Comparison of ENCODE assay signal across 21 cellular contexts in the genomic region with DNA sequence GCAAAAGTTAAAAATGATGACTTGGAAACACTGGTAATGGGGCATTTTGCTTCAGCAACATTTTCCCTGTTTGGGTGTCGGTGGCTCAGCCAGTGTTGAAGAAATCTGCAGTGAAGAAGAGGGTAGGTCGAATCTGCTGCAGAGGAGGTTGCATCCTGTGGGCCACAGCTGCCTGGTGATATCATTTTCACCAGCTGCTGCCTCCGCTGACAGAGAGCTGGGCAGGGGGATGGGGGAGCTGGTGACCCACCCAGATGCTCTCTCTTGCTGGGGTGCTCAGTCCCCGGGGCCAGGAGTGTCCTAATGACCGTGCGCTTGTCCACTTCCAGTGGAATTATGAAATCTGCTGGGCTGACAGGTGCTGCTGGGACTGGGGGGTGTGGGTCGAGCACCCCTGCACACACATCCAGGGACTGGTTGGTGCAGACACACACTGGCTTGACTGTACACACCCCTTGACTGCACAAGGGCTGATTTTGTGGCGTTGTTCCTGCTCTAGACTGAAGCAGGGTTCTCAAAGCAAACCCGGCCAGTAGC.
DNase-seq lines count a peak whose midpoint lies in the region; ATAC-seq, FAIRE-seq and TF ChIP-seq lines count a peak whose summit lies in the region.
"Had no signal": no experiment of that assay in that cellular context is flagged by ENCODE, and none has a peak within 500 bp of the region (broad histone marks: within the 10 kb centered on the region; RNA-seq: fewer than 3 reads in every experiment).

No MANE protein-coding gene starts in this region.

- H3K9me3 ChIP-seq in H1 (ENCODE audit: insufficient read depth in 2 of 2, low read depth in 1 of 2, low read length in 1 of 2) = peaks cover 0 to 2% of the 10 kb centered on the region in 2 experiments; a peak in 2 of 4 replicates
- peaks cover 0 to 3% of the 10 kb centered on the region in 2 donors for H3K9me3 ChIP-seq in neuronal stem cell (replicated peaks in 1 of 2; ENCODE audit: control insufficient read depth in 2 of 2, insufficient read depth in 1 of 2, low read depth in 1 of 2, low read length in 2 of 2)
- no peaks in the 10 kb centered on the region for H3K9me3 ChIP-seq in spleen
- H3K9me3 ChIP-seq: BE2C, MG63 had no signal

- H4K91ac ChIP-seq in H1 (replicated peaks; ENCODE audit: insufficient read length, low read length) = peak overlapping the region; percentile 40
- H4K91ac ChIP-seq in neuronal stem cell (ENCODE audit: low read depth, low read length, poor library complexity) = no peak overlapping the region

- H2AFZ ChIP-seq in GM23338 = peak overlapping the region; percentile 59; the same call in 1 of the 2 replicates
- no peak overlapping the region for H2AFZ ChIP-seq in H1 (ENCODE audit: low read length)
- H2AFZ ChIP-seq in neuronal stem cell (ENCODE audit: low read length) = peak overlapping the region; percentile 29
- H2AFZ ChIP-seq: PC-9 had no signal

- 81% methylated on average over 9 of the region's 9 CpGs; no CpG with 5 or more reads in 1 of the 2 experiments for whole genome bisulfite sequencing in H1 (ENCODE audit: extremely low coverage in 1 of 2, insufficient coverage in 1 of 2, insufficient read length in 1 of 2, insufficient replicate concordance in 2 of 2, low coverage in 1 of 2, low lambda C conversion rate in 2 of 2, missing lambda C conversion rate in 1 of 2), 2 experiments
- WGBS in neuronal stem cell (ENCODE audit: extremely low coverage in 2 of 2, insufficient read length in 2 of 2, insufficient replicate concordance in 1 of 2), 2 donors = no CpG with 5 or more reads among the region's 9 CpGs
- 72 to 79% (median 72%) methylated on average over 7 to 9 of the region's 9 CpGs for WGBS in spleen, 5 donors

- H3K4me2 ChIP-seq in GM23338 = no peak overlapping the region
- H3K4me2 ChIP-seq in H1 (ENCODE audit: insufficient read depth in 1 of 2, low read depth in 2 of 2, low read length in 2 of 2) = 0 out of 4 replicates have a peak overlapping the region, but pooled peaks of 1 of the 2 experiments have one; percentile 8
- H3K4me2 ChIP-seq in neuronal stem cell (ENCODE audit: insufficient read depth, low read length, poor library complexity, severe bottlenecking) = no peak overlapping the region
- H3K4me2 ChIP-seq: PC-9 had no signal

- no peak overlapping the region; the same call in 1 of the 2 replicates for H2BK15ac ChIP-seq in H1 (ENCODE audit: low read length)
- no peak overlapping the region for H2BK15ac ChIP-seq in neuronal stem cell (ENCODE audit: low read length)

- H3K79me1 ChIP-seq in H1 (ENCODE audit: low read depth, low read length) (no peaks in the 10 kb centered on the region), neuronal stem cell (ENCODE audit: low read depth, low read length) (no peaks in the 10 kb centered on the region)

- H3K4me3 ChIP-seq in GM23338 = no peak overlapping the region
- no peak overlapping the region for H3K4me3 ChIP-seq in H1 (ENCODE audit: extremely low read depth in 1 of 4, insufficient read depth in 2 of 4, low read depth in 3 of 4, low read length in 4 of 4)
- H3K4me3 ChIP-seq in neuronal stem cell (ENCODE audit: low read length in 2 of 2) = peak overlapping the region in 1 of 2 donors; percentile 66
- no peak overlapping the region for H3K4me3 ChIP-seq in spleen
- H3K4me3 ChIP-seq: MG63, PC-9 had no signal

- H3K9me3 Mint-ChIP-seq in GM23338 = no peaks in the 10 kb centered on the region

- no peaks in the 10 kb centered on the region for H3K27me3 Mint-ChIP-seq in GM23338 (ENCODE audit: insufficient read depth, low read depth, poor library complexity)
- H3K27me3 Mint-ChIP-seq: CD4-positive, CD25-positive, alpha-beta regulatory T cell had no signal

- H3K4me3 Mint-ChIP-seq in GM23338 = no peak overlapping the region
- H3K4me3 Mint-ChIP-seq: CD4-positive, CD25-positive, alpha-beta regulatory T cell had no signal

- intact Hi-C loops in spleen (cut with DNase I; ENCODE audit: low total_unique reads) = no loop called here

- TF ChIP-seq EP300 in H1 (IDR thresholded peaks at IDR 0.05; ENCODE audit: borderline replicate concordance in 1 of 2, low read depth in 2 of 2, low read length in 2 of 2) = no peak

- H3K27me3 ChIP-seq in GM23338 (ENCODE audit: insufficient read depth) (no peaks in the 10 kb centered on the region), H1 (replicated peaks in 1 of 4; ENCODE audit: control insufficient read depth in 3 of 4, extremely low read depth in 1 of 4, insufficient read depth in 3 of 4, low read length in 3 of 4) (no peaks in the 10 kb centered on the region), neuronal stem cell (ENCODE audit: control insufficient read depth in 3 of 3, insufficient read depth in 3 of 3, low read depth in 1 of 3, low read length in 3 of 3) (no peaks in the 10 kb centered on the region), spleen (replicated peaks in 1 of 7) (peaks cover 0 to 32% (median 0%) of the 10 kb centered on the region in 7 donors)

- no peak overlapping the region; the same call in 1 of the 2 replicates for H4K8ac ChIP-seq in H1 (ENCODE audit: extremely low read depth, insufficient read depth, low read length)
- no peak overlapping the region for H4K8ac ChIP-seq in neuronal stem cell (ENCODE audit: low read depth, low read length)

- H3K27ac Mint-ChIP-seq in GM23338 = no peak overlapping the region
- H3K27ac Mint-ChIP-seq: CD4-positive, CD25-positive, alpha-beta regulatory T cell had no signal

- no peaks in the 10 kb centered on the region for H3K36me3 Mint-ChIP-seq in GM23338 (ENCODE audit: low read depth)
- H3K36me3 Mint-ChIP-seq: CD4-positive, CD25-positive, alpha-beta regulatory T cell had no signal

- H3K18ac ChIP-seq in H1 (ENCODE audit: extremely low read depth, low read length) = no peak overlapping the region
- peak overlapping the region; percentile 7 for H3K18ac ChIP-seq in neuronal stem cell (ENCODE audit: low read length)

- no peak overlapping the region for H3K4ac ChIP-seq in H1 (replicated peaks; ENCODE audit: insufficient read length, low read depth, low read length)
- H3K4ac ChIP-seq in neuronal stem cell (ENCODE audit: low read length) = no peak overlapping the region

- no peak overlapping the region for H3K56ac ChIP-seq in H1 (replicated peaks; ENCODE audit: insufficient read length, low read depth, low read length)

- H3F3A ChIP-seq in GM23338 (replicated peaks; ENCODE audit: low read depth) = no peaks in the 10 kb centered on the region

- peaks cover under 1% of the 10 kb centered on the region; the same call in 1 of the 2 replicates for H3K23me2 ChIP-seq in H1 (ENCODE audit: low read depth, low read length)

- POLR2A ChIA-PET in H1 (lab: Charles Lee; ENCODE audit: partially characterized antibody) = no interaction called here

- no peak overlapping the region for H2BK20ac ChIP-seq in H1 (ENCODE audit: low read length)

- ATAC-seq in GM23338 (no peak), HG02870 (IDR thresholded peaks at IDR 0.05; ENCODE audit: unreplicated experiment) (no peak), GM21619 (IDR thresholded peaks at IDR 0.05; ENCODE audit: unreplicated experiment) (no peak)

- H2BK12ac ChIP-seq in H1 (ENCODE audit: low read depth, low read length) (no peak overlapping the region), neuronal stem cell (ENCODE audit: low read length) (no peak overlapping the region)

- H3K36me3 ChIP-seq in GM23338 (ENCODE audit: insufficient read depth) (no peaks in the 10 kb centered on the region), H1 (ENCODE audit: control insufficient read depth in 2 of 4, insufficient read depth in 4 of 4, low read length in 3 of 4) (no peaks in the 10 kb centered on the region; a peak in 1 of 8 replicates), neuronal stem cell (replicated peaks in 1 of 2; ENCODE audit: control insufficient read depth in 2 of 2, insufficient read depth in 2 of 2, low read length in 2 of 2) (no peaks in the 10 kb centered on the region), spleen (no peaks in the 10 kb centered on the region)
- H3K36me3 ChIP-seq: BE2C had no signal

- no peak for TF ChIP-seq RAD21 in H1 (IDR thresholded peaks at IDR 0.05 in 1 of 2, conservative IDR thresholded peaks at IDR 0.05 in 1 of 2; ENCODE audit: low read depth in 2 of 2, low read length in 2 of 2)

- H3K14ac ChIP-seq in H1 (ENCODE audit: insufficient read length) = no peak overlapping the region
- H3K14ac ChIP-seq in neuronal stem cell (ENCODE audit: low read length) = no peak overlapping the region

- no peak for FAIRE-seq in H1 (lab: Jason Lieb, UNC)

- H3K79me2 ChIP-seq in GM23338 (replicated peaks; ENCODE audit: insufficient read depth) = no peaks in the 10 kb centered on the region
- H3K79me2 ChIP-seq in H1 (ENCODE audit: control insufficient read depth in 1 of 2, insufficient read depth in 2 of 2, low read length in 2 of 2) = no peaks in the 10 kb centered on the region

- CTCF ChIA-PET in H1 (lab: Charles Lee; ENCODE audit: partially characterized antibody) = interaction anchor here (0.6 to 1.0 kb wide), 3 partner anchors 14 to 429 kb away, joined by 3 to 5 read pairs (median 3); no protein-coding TSS in a partner anchor

- H3K9me2 ChIP-seq in GM23338 (ENCODE audit: insufficient read depth) = peaks cover under 1% of the 10 kb centered on the region; the same call in 1 of the 2 replicates

- H3K4me1 ChIP-seq in GM23338 (ENCODE audit: insufficient read depth) (peaks cover 9% of the 10 kb centered on the region), H1 (replicated peaks in 1 of 4; ENCODE audit: control insufficient read depth in 3 of 4, insufficient read depth in 4 of 4, low read length in 3 of 4) (peaks cover 0 to 9% (median 5%) of the 10 kb centered on the region in 4 experiments; a peak in 5 of 7 replicates), neuronal stem cell (ENCODE audit: control insufficient read depth in 2 of 2, insufficient read depth in 1 of 2, low read depth in 1 of 2, low read length in 2 of 2) (peaks cover 3 to 5% of the 10 kb centered on the region in 2 donors), spleen (no peaks in the 10 kb centered on the region)
- H3K4me1 ChIP-seq: BE2C had no signal

- peak; percentile 30 for DNase-seq in NCI-H2171 treated with DMSO at 0.1 percent for 48 hours (lab: John Stamatoyannopoulos, UW)
- no peak for DNase-seq in NCI-H2171 (lab: John Stamatoyannopoulos, UW)
- no peak for DNase-seq in GM23338 (ENCODE audit: low spot score)
- DNase-seq in H1 (ENCODE audit: low read depth in 1 of 2, low spot score in 2 of 2) = no peak
- no peak for DNase-seq in neuronal stem cell (ENCODE audit: low spot score)
- no peak for DNase-seq in spleen
- DNase-seq: ACHN; BE2C; CD4-positive, CD25-positive, alpha-beta regulatory T cell; DMS153; KBM-7; MG63; NCI-H1105 treated with DMSO at 0.1 percent for 48 hours; NCI-H2029; NCI-H2227 treated with DMSO at 0.1 percent for 48 hours; NCI-H526 treated with DMSO at 0.1 percent for 48 hours; PC-9; Right ventricle myocardium superior had no signal

- H3K23ac ChIP-seq in H1 (ENCODE audit: insufficient read length) (no peak overlapping the region), neuronal stem cell (ENCODE audit: low read depth, low read length, poor library complexity) (no peak overlapping the region)

- H3K4me1 Mint-ChIP-seq in GM23338 = peaks cover 24% of the 10 kb centered on the region
- H3K4me1 Mint-ChIP-seq: CD4-positive, CD25-positive, alpha-beta regulatory T cell had no signal

- H3K9ac ChIP-seq in H1 (replicated peaks in 1 of 4; ENCODE audit: extremely low read depth in 1 of 4, low read depth in 3 of 4, low read length in 3 of 4) = no peak overlapping the region
- no peak overlapping the region for H3K9ac ChIP-seq in neuronal stem cell (ENCODE audit: low read depth, low read length, poor library complexity)

- H3K27ac ChIP-seq in GM23338 (ENCODE audit: low read depth) = no peak overlapping the region
- H3K27ac ChIP-seq in H1 (ENCODE audit: low read depth, low read length) = no peak overlapping the region
- H3K27ac ChIP-seq in neuronal stem cell (replicated peaks; ENCODE audit: low read length) = no peak overlapping the region
- no peak overlapping the region for H3K27ac ChIP-seq in spleen
- H3K27ac ChIP-seq: 22Rv1, PC-9 had no signal

- TF ChIP-seq POLR2A in H1 (IDR thresholded peaks at IDR 0.05; ENCODE audit: control extremely low read depth in 1 of 2, low read depth in 2 of 2, low read length in 2 of 2) (no peak), spleen (IDR thresholded peaks at IDR 0.05) (no peak)

- TF ChIP-seq CTCF in GM23338 (conservative IDR thresholded peaks at IDR 0.05; ENCODE audit: low read depth in 2 of 2) (no peak), H1 (IDR thresholded peaks at IDR 0.05; ENCODE audit: control extremely low read depth in 1 of 3, insufficient read depth in 1 of 3, low read depth in 1 of 3, low read length in 3 of 3) (no peak), spleen (IDR thresholded peaks at IDR 0.05 in 8 of 11, conservative IDR thresholded peaks at IDR 0.05 in 3 of 11) (no peak)

- H4K20me1 ChIP-seq in GM23338 (replicated peaks; ENCODE audit: insufficient read depth) (no peaks in the 10 kb centered on the region), H1 (replicated peaks in 1 of 2; ENCODE audit: control insufficient read depth in 1 of 2, insufficient read depth in 2 of 2, low read length in 2 of 2) (peaks cover 0 to 2% of the 10 kb centered on the region in 2 experiments)

- H2BK120ac ChIP-seq in H1 (replicated peaks; ENCODE audit: low read depth, low read length) (no peak overlapping the region), neuronal stem cell (ENCODE audit: low read depth, low read length) (no peak overlapping the region)

- H2AK5ac ChIP-seq in H1 (ENCODE audit: low read depth, low read length) = no peak overlapping the region
- no peak overlapping the region for H2AK5ac ChIP-seq in neuronal stem cell (ENCODE audit: low read depth, low read length)

- H2BK5ac ChIP-seq in H1 (ENCODE audit: low read depth, low read length) (no peak overlapping the region), neuronal stem cell (ENCODE audit: low read length) (no peak overlapping the region)

- no peak overlapping the region for H4K5ac ChIP-seq in H1 (ENCODE audit: insufficient read length, low read depth, low read length)
